Comparison of ENCODE assay signal across 15 cellular contexts in genomic region chr3:173732237-173732636, GRCh38.
DNase-seq lines count a peak whose midpoint lies in the region; ATAC-seq and TF ChIP-seq lines count a peak whose summit lies in the region.
"Had no signal": no experiment of that assay in that cellular context is flagged by ENCODE, and none has a peak within 500 bp of the region (broad histone marks: within the 10 kb centered on the region; RNA-seq: fewer than 3 reads in every experiment).

No MANE protein-coding gene starts in this region.

- H3K36me3 ChIP-seq in SK-N-SH (replicated peaks in 1 of 2; ENCODE audit: control insufficient read depth in 1 of 2, insufficient read depth in 2 of 2, low read length in 1 of 2) (no peaks in the 10 kb centered on the region), fibroblast of lung (ENCODE audit: control insufficient read depth, insufficient read depth, low read length) (no peaks in the 10 kb centered on the region)
- H3K36me3 ChIP-seq in naive thymus-derived CD4-positive, alpha-beta T cell (ENCODE audit: control insufficient read depth in 2 of 3, insufficient read depth in 3 of 3, low read length in 3 of 3) = no peaks in the 10 kb centered on the region
- H3K36me3 ChIP-seq: vagina had no signal

- no peak overlapping the region for H3K27ac Mint-ChIP-seq in naive thymus-derived CD4-positive, alpha-beta T cell
- H3K27ac Mint-ChIP-seq: stimulated activated naive CD8-positive, alpha-beta T cell treated with anti-CD3 and anti-CD28 coated beads, Interleukin-15, amount 100 ng/mL, for 72 hours had no signal

- no peak for DNase-seq in SK-N-SH
- DNase-seq in NCI-H748 (lab: John Stamatoyannopoulos, UW; ENCODE audit: unreplicated experiment) = peak; percentile 81
- DNase-seq in fibroblast of lung (ENCODE audit: low read depth in 2 of 2) = peak; percentile 6 to 67
- DNase-seq in sciatic nerve (ENCODE audit: low spot score) = no peak
- DNase-seq in stimulated activated CD4-positive, alpha-beta T cell treated with anti-CD3 and anti-CD28 coated beads, Interleukin-4, amount 100 ng/mL, for 24 hours = no peak
- no peak for DNase-seq in activated T-cell treated with anti-CD3 and anti-CD28 coated beads, Interleukin-2, amount 50 U/mL, for 48 hours
- no peak for DNase-seq in naive thymus-derived CD4-positive, alpha-beta T cell
- DNase-seq: activated effector memory CD4-positive, alpha-beta T cell treated with Interleukin-2 at 50 U/mL for 16 hours; NCI-H187 treated with DMSO at 0.1 percent for 48 hours; RPMI8226; stimulated activated naive CD8-positive, alpha-beta T cell treated with anti-CD3 and anti-CD28 coated beads, Interleukin-15, amount 100 ng/mL, for 72 hours; T-helper 1 cell had no signal

- TF ChIP-seq CTCF in SK-N-SH (IDR thresholded peaks at IDR 0.05) = no peak
- no peak for TF ChIP-seq CTCF in fibroblast of lung (conservative IDR thresholded peaks at IDR 0.05 in 1 of 2, IDR thresholded peaks at IDR 0.05 in 1 of 2; ENCODE audit: low read depth in 1 of 2, low read length in 2 of 2)

- H3K9me3 Mint-ChIP-seq in naive thymus-derived CD4-positive, alpha-beta T cell = peaks cover 0 to 5% (median 0%) of the 10 kb centered on the region in 11 donors
- H3K9me3 Mint-ChIP-seq: stimulated activated naive CD8-positive, alpha-beta T cell treated with anti-CD3 and anti-CD28 coated beads, Interleukin-15, amount 100 ng/mL, for 72 hours had no signal

- H2AFZ ChIP-seq in SK-N-SH (ENCODE audit: low read depth) (no peak overlapping the region), fibroblast of lung (ENCODE audit: low read length) (no peak overlapping the region)

- H3F3A ChIP-seq in SK-N-SH (replicated peaks; ENCODE audit: insufficient read depth) = peaks cover 22% of the 10 kb centered on the region

- POLR2A ChIA-PET in SK-N-SH (lab: Yijun Ruan, JAX) = no interaction called here
- POLR2A ChIA-PET in naive thymus-derived CD4-positive, alpha-beta T cell (lab: Charles Lee) = no interaction called here

- TF ChIP-seq EP300 in SK-N-SH (IDR thresholded peaks at IDR 0.05; ENCODE audit: borderline replicate concordance in 1 of 2, low read depth in 1 of 2, low read length in 1 of 2) = no peak

- H3K4me2 ChIP-seq in SK-N-SH = no peak overlapping the region
- no peak overlapping the region for H3K4me2 ChIP-seq in fibroblast of lung (ENCODE audit: extremely low read depth, insufficient read depth, low read length)

- intact Hi-C loops in sciatic nerve (cut with DNase I) = no loop called here
- intact Hi-C loops in naive thymus-derived CD4-positive, alpha-beta T cell (cut with micrococcal nuclease) = no loop called here

- WGBS in SK-N-SH (ENCODE audit: low lambda C conversion rate) = 70% methylated on average over 4 of the region's 4 CpGs

- H3K27me3 Mint-ChIP-seq in naive thymus-derived CD4-positive, alpha-beta T cell = no peaks in the 10 kb centered on the region
- H3K27me3 Mint-ChIP-seq: stimulated activated naive CD8-positive, alpha-beta T cell treated with anti-CD3 and anti-CD28 coated beads, Interleukin-15, amount 100 ng/mL, for 72 hours had no signal

- H3K4me3 ChIP-seq in SK-N-SH (ENCODE audit: low read depth in 2 of 2, low read length in 1 of 2) (no peak overlapping the region), fibroblast of lung (replicated peaks in 1 of 4; ENCODE audit: control extremely low read depth in 1 of 4, insufficient read depth in 1 of 4, low read depth in 3 of 4, low read length in 4 of 4) (no peak overlapping the region)
- H3K4me3 ChIP-seq in naive thymus-derived CD4-positive, alpha-beta T cell (ENCODE audit: low read length) = no peak overlapping the region
- H3K4me3 ChIP-seq: vagina had no signal

- H3K4me1 Mint-ChIP-seq in naive thymus-derived CD4-positive, alpha-beta T cell = no peaks in the 10 kb centered on the region
- H3K4me1 Mint-ChIP-seq: stimulated activated naive CD8-positive, alpha-beta T cell treated with anti-CD3 and anti-CD28 coated beads, Interleukin-15, amount 100 ng/mL, for 72 hours had no signal

- ATAC-seq in SK-N-SH treated with all-trans-retinoic acid at 6 μM for 48 hours = peak; percentile 55; the same call in 2 of the 3 replicates
- ATAC-seq in sciatic nerve = peak; percentile 50
- no peak for ATAC-seq in naive thymus-derived CD4-positive, alpha-beta T cell
- ATAC-seq: left lobe of liver; stimulated activated naive CD8-positive, alpha-beta T cell treated with anti-CD3 and anti-CD28 coated beads, Interleukin-15, amount 100 ng/mL, for 72 hours had no signal

- TF ChIP-seq RAD21 in SK-N-SH (IDR thresholded peaks at IDR 0.05; ENCODE audit: low read length) = no peak

- no peak overlapping the region for H3K9ac ChIP-seq in SK-N-SH
- no peak overlapping the region for H3K9ac ChIP-seq in fibroblast of lung (ENCODE audit: insufficient read depth, low read length)

- CTCF ChIA-PET in SK-N-SH (lab: Yijun Ruan, JAX) = interaction anchor here (1.4 to 2.4 kb wide), 4 partner anchors 11 to 1794 kb away, joined by 3 to 8 read pairs (median 6); no protein-coding TSS in a partner anchor
- CTCF ChIA-PET in naive thymus-derived CD4-positive, alpha-beta T cell (lab: Charles Lee) = no interaction called here

- H3K4me1 ChIP-seq in SK-N-SH (ENCODE audit: control insufficient read depth in 1 of 2, insufficient read depth in 2 of 2, low read depth in 1 of 2, low read length in 1 of 2) (peaks cover 0 to 10% of the 10 kb centered on the region in 2 experiments; a peak in 1 of 4 replicates), fibroblast of lung (ENCODE audit: control insufficient read depth, extremely low read depth, insufficient read depth, low read length) (no peaks in the 10 kb centered on the region)
- H3K4me1 ChIP-seq in naive thymus-derived CD4-positive, alpha-beta T cell (ENCODE audit: control insufficient read depth in 2 of 2, insufficient read depth in 2 of 2, low read length in 2 of 2) = no peaks in the 10 kb centered on the region
- H3K4me1 ChIP-seq: vagina had no signal

- no peaks in the 10 kb centered on the region for H4K20me1 ChIP-seq in SK-N-SH (ENCODE audit: insufficient read depth)
- no peaks in the 10 kb centered on the region for H4K20me1 ChIP-seq in fibroblast of lung (ENCODE audit: control insufficient read depth, extremely low read depth, insufficient read depth, low read length)

- H3K9me3 ChIP-seq in SK-N-SH (no peaks in the 10 kb centered on the region), fibroblast of lung (ENCODE audit: control insufficient read depth, insufficient read depth, low read depth, low read length) (no peaks in the 10 kb centered on the region)
- H3K9me3 ChIP-seq in naive thymus-derived CD4-positive, alpha-beta T cell (ENCODE audit: control insufficient read depth in 2 of 3, low read length in 3 of 3) = no peaks in the 10 kb centered on the region
- H3K9me3 ChIP-seq: vagina had no signal

- no peak overlapping the region for H3K4me3 Mint-ChIP-seq in naive thymus-derived CD4-positive, alpha-beta T cell
- H3K4me3 Mint-ChIP-seq: stimulated activated naive CD8-positive, alpha-beta T cell treated with anti-CD3 and anti-CD28 coated beads, Interleukin-15, amount 100 ng/mL, for 72 hours had no signal

- no peaks in the 10 kb centered on the region for H3K9me2 ChIP-seq in SK-N-SH

- no peaks in the 10 kb centered on the region for H3K36me3 Mint-ChIP-seq in naive thymus-derived CD4-positive, alpha-beta T cell

- no peaks in the 10 kb centered on the region for H3K79me2 ChIP-seq in SK-N-SH (ENCODE audit: insufficient read depth)
- no peaks in the 10 kb centered on the region for H3K79me2 ChIP-seq in fibroblast of lung (ENCODE audit: control insufficient read depth, insufficient read depth, low read length)

- H3K27me3 ChIP-seq in SK-N-SH (ENCODE audit: insufficient read depth) = no peaks in the 10 kb centered on the region
- H3K27me3 ChIP-seq in fibroblast of lung (ENCODE audit: control insufficient read depth, insufficient read depth, low read length) = no peaks in the 10 kb centered on the region
- no peaks in the 10 kb centered on the region for H3K27me3 ChIP-seq in naive thymus-derived CD4-positive, alpha-beta T cell (ENCODE audit: control insufficient read depth in 2 of 2, insufficient read depth in 2 of 2, low read length in 2 of 2)
- H3K27me3 ChIP-seq: vagina had no signal

- 0 out of 4 replicates have a peak overlapping the region, but pooled peaks of 1 of the 2 experiments have one; percentile 4 for H3K27ac ChIP-seq in SK-N-SH (ENCODE audit: low read depth in 2 of 2, low read length in 1 of 2)
- H3K27ac ChIP-seq in fibroblast of lung (ENCODE audit: insufficient read depth, low read length) = no peak overlapping the region
- H3K27ac ChIP-seq in naive thymus-derived CD4-positive, alpha-beta T cell (ENCODE audit: low read depth, low read length) = no peak overlapping the region
- H3K27ac ChIP-seq: vagina had no signal

TF ChIP-seq in SK-N-SH treated with all-trans-retinoic acid at 6 μM for 48 hours, 23 proteins besides CTCF, POLR2A, EP300 and RAD21 (continues in another document):
- TF ChIP-seq GLIS3 (CRISPR knock-in tag; IDR thresholded peaks at IDR 0.05) = no peak
- TF ChIP-seq BACH2 (CRISPR knock-in tag; IDR thresholded peaks at IDR 0.05; ENCODE audit: borderline replicate concordance) = no peak
- no peak for TF ChIP-seq OSR1 (CRISPR knock-in tag; IDR thresholded peaks at IDR 0.05)
- TF ChIP-seq SNAI2 (CRISPR knock-in tag; IDR thresholded peaks at IDR 0.05) = no peak
- TF ChIP-seq ARNTL (CRISPR knock-in tag; IDR thresholded peaks at IDR 0.05; ENCODE audit: borderline replicate concordance, low read depth) = no peak

TF ChIP-seq in SK-N-SH, 30 proteins besides CTCF, POLR2A, EP300 and RAD21:
- TF ChIP-seq POLR2AphosphoS5 (IDR thresholded peaks at IDR 0.05; ENCODE audit: low read depth, low read length) (no peak), RCOR1 (IDR thresholded peaks at IDR 0.05; ENCODE audit: low read length) (no peak), USF2 (IDR thresholded peaks at IDR 0.05; ENCODE audit: borderline replicate concordance, low read depth, low read length) (no peak), NFIC (IDR thresholded peaks at IDR 0.05; ENCODE audit: borderline replicate concordance) (no peak), TAF1 (IDR thresholded peaks at IDR 0.05; ENCODE audit: borderline replicate concordance, low read depth, low read length) (no peak), RXRA (IDR thresholded peaks at IDR 0.05; ENCODE audit: borderline replicate concordance, low read depth) (no peak), FOXJ3 (CRISPR knock-in tag; IDR thresholded peaks at IDR 0.05) (no peak), TEAD4 (IDR thresholded peaks at IDR 0.05; ENCODE audit: borderline replicate concordance, insufficient read depth) (no peak), JUND (IDR thresholded peaks at IDR 0.05) (no peak)

Comparison
In these comparisons a context has a peak if more than half of its experiments do, and no peak if none do; other contexts are left out.
1. DNase-seq: peak in NCI-H748 (single experiment) and fibroblast of lung (2 of 2); none in SK-N-SH (single experiment), sciatic nerve (single experiment), stimulated activated CD4-positive, alpha-beta T cell treated with anti-CD3 and anti-CD28 coated beads, Interleukin-4, amount 100 ng/mL, for 24 hours (single experiment), activated T-cell treated with anti-CD3 and anti-CD28 coated beads, Interleukin-2, amount 50 U/mL, for 48 hours (0 of 2) and naive thymus-derived CD4-positive, alpha-beta T cell (0 of 9).